1 cellular context compared by ENCODE assay signal in the genomic region with DNA sequence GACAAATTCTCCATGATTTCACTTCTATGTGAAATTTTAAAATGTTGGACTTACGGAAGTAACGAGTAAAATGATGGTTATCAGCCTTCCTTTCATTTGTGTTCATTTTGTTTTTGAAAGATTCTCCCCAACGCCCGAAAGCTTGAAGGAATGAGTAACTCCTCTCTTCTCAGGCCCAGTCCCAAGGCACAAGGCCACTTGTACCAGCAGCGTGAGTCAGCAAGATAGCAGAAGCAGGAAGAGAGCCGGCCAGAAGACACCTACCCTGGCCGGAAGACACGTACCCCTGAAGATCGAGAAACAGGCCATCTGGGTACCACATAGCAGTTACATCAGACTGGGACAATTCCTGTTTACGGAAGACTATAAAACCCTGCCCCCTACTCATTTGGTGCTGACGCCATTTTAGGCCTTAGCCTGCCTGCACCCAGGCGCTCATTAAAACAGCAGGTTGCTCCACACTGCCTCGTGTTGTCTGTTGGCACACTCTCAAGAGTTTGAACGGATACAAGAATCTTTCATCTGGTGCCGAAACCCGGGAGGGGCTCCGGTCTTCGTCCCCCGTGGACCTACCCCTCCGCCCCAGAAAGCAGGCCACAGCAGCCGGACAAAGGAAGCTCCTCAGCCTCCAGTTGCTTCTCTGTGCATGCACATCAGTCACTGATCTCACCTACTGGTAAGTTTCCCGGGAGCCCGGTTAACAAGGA.
TF ChIP-seq lines count a peak whose summit lies in the region.

No MANE protein-coding gene starts in this region.

TF ChIP-seq in GM23338, 12 proteins besides CTCF, POLR2A, EP300 and RAD21 (continued from another document):
- TF ChIP-seq, protein P1, sequence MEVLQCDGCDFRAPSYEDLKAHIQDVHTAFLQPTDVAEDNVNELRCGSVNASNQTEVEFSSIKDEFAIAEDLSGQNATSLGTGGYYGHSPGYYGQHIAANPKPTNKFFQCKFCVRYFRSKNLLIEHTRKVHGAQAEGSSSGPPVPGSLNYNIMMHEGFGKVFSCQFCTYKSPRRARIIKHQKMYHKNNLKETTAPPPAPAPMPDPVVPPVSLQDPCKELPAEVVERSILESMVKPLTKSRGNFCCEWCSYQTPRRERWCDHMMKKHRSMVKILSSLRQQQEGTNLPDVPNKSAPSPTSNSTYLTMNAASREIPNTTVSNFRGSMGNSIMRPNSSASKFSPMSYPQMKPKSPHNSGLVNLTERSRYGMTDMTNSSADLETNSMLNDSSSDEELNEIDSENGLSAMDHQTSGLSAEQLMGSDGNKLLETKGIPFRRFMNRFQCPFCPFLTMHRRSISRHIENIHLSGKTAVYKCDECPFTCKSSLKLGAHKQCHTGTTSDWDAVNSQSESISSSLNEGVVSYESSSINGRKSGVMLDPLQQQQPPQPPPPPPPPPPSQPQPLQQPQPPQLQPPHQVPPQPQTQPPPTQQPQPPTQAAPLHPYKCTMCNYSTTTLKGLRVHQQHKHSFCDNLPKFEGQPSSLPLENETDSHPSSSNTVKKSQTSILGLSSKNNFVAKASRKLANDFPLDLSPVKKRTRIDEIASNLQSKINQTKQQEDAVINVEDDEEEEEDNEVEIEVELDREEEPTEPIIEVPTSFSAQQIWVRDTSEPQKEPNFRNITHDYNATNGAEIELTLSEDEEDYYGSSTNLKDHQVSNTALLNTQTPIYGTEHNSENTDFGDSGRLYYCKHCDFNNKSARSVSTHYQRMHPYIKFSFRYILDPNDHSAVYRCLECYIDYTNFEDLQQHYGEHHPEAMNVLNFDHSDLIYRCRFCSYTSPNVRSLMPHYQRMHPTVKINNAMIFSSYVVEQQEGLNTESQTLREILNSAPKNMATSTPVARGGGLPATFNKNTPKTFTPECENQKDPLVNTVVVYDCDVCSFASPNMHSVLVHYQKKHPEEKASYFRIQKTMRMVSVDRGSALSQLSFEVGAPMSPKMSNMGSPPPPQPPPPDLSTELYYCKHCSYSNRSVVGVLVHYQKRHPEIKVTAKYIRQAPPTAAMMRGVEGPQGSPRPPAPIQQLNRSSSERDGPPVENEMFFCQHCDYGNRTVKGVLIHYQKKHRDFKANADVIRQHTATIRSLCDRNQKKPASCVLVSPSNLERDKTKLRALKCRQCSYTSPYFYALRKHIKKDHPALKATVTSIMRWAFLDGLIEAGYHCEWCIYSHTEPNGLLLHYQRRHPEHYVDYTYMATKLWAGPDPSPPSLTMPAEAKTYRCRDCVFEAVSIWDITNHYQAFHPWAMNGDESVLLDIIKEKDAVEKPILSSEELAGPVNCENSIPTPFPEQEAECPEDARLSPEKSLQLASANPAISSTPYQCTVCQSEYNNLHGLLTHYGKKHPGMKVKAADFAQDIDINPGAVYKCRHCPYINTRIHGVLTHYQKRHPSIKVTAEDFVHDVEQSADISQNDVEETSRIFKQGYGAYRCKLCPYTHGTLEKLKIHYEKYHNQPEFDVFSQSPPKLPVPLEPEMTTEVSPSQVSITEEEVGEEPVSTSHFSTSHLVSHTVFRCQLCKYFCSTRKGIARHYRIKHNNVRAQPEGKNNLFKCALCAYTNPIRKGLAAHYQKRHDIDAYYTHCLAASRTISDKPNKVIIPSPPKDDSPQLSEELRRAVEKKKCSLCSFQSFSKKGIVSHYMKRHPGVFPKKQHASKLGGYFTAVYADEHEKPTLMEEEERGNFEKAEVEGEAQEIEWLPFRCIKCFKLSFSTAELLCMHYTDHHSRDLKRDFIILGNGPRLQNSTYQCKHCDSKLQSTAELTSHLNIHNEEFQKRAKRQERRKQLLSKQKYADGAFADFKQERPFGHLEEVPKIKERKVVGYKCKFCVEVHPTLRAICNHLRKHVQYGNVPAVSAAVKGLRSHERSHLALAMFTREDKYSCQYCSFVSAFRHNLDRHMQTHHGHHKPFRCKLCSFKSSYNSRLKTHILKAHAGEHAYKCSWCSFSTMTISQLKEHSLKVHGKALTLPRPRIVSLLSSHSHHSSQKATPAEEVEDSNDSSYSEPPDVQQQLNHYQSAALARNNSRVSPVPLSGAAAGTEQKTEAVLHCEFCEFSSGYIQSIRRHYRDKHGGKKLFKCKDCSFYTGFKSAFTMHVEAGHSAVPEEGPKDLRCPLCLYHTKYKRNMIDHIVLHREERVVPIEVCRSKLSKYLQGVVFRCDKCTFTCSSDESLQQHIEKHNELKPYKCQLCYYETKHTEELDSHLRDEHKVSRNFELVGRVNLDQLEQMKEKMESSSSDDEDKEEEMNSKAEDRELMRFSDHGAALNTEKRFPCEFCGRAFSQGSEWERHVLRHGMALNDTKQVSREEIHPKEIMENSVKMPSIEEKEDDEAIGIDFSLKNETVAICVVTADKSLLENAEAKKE (CRISPR knock-in tag; IDR thresholded peaks at IDR 0.05) = no peak
- TF ChIP-seq ZNF331 (CRISPR knock-in tag; IDR thresholded peaks at IDR 0.05; ENCODE audit: low read depth) (no peak), CREB1 (CRISPR knock-in tag; IDR thresholded peaks at IDR 0.05; ENCODE audit: low read depth) (no peak), EZH2phosphoT487 (IDR thresholded peaks at IDR 0.05; ENCODE audit: unreplicated experiment) (no peak)
- TF ChIP-seq, protein P2, sequence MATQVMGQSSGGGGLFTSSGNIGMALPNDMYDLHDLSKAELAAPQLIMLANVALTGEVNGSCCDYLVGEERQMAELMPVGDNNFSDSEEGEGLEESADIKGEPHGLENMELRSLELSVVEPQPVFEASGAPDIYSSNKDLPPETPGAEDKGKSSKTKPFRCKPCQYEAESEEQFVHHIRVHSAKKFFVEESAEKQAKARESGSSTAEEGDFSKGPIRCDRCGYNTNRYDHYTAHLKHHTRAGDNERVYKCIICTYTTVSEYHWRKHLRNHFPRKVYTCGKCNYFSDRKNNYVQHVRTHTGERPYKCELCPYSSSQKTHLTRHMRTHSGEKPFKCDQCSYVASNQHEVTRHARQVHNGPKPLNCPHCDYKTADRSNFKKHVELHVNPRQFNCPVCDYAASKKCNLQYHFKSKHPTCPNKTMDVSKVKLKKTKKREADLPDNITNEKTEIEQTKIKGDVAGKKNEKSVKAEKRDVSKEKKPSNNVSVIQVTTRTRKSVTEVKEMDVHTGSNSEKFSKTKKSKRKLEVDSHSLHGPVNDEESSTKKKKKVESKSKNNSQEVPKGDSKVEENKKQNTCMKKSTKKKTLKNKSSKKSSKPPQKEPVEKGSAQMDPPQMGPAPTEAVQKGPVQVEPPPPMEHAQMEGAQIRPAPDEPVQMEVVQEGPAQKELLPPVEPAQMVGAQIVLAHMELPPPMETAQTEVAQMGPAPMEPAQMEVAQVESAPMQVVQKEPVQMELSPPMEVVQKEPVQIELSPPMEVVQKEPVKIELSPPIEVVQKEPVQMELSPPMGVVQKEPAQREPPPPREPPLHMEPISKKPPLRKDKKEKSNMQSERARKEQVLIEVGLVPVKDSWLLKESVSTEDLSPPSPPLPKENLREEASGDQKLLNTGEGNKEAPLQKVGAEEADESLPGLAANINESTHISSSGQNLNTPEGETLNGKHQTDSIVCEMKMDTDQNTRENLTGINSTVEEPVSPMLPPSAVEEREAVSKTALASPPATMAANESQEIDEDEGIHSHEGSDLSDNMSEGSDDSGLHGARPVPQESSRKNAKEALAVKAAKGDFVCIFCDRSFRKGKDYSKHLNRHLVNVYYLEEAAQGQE (IDR thresholded peaks at IDR 0.05; ENCODE audit: unreplicated experiment) = no peak
- TF ChIP-seq, protein P3, sequence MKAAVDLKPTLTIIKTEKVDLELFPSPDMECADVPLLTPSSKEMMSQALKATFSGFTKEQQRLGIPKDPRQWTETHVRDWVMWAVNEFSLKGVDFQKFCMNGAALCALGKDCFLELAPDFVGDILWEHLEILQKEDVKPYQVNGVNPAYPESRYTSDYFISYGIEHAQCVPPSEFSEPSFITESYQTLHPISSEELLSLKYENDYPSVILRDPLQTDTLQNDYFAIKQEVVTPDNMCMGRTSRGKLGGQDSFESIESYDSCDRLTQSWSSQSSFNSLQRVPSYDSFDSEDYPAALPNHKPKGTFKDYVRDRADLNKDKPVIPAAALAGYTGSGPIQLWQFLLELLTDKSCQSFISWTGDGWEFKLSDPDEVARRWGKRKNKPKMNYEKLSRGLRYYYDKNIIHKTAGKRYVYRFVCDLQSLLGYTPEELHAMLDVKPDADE (IDR thresholded peaks at IDR 0.05) = no peak
TF ChIP-seq in GM23338: peak in this region for 0.
